ENCODE assay signal across 29 cellular contexts in the genomic region with DNA sequence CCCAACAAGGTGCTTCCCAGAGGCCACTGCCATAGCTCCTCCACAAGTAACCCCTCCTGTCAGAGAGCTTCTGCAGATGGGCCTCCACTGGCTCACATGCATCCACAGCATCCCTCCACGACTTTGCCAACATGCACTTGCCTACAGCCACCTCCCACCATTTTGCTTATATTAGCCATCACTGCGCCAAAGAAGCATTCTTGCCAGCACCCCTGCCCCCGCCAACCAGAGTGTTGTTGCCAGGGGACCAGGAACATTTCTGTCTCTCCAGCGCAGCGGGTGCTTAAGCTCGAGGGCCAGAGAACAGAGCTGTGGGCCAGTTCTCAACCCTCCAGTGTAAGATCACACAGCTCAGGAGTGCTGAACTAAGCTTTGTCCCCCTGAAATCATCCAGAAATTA.
"Had no signal": no experiment of that assay in that cellular context is flagged by ENCODE, and none has a peak within 500 bp of the region (broad histone marks: within the 10 kb centered on the region; RNA-seq: fewer than 3 reads in every experiment).

No MANE protein-coding gene starts in this region.

- H3K9me3 ChIP-seq: right lobe of liver, suprapubic skin, testis, tibial artery, transverse colon, upper lobe of right lung, uterus had no signal

- H3K4me1 ChIP-seq: parathyroid adenoma, psoas muscle, right lobe of liver, sigmoid colon, suprapubic skin, testis, tibial artery, transverse colon, upper lobe of right lung, uterus had no signal

- FAIRE-seq: small intestine had no signal

- H3K27me3 Mint-ChIP-seq: naive thymus-derived CD8-positive, alpha-beta T cell; natural killer cell treated with Interleukin-12 subunit alpha and Interleukin-12 subunit beta and Interleukin-15 and Interleukin-18, amount 100 ng/mL, for 72 hours; progenitor cell of endocrine pancreas; stimulated activated naive B cell treated with anti-CD40 and anti-IgM and Interleukin-4, amounts not matched to agents 10 μg/mL and 1 μg/mL and 100 μg/mL, for 72 hours; stimulated activated naive CD8-positive, alpha-beta T cell treated with anti-CD3 and anti-CD28 coated beads, Interleukin-15, amount 100 ng/mL, for 72 hours; type B pancreatic cell had no signal

- H3K9ac ChIP-seq: parathyroid adenoma had no signal

- ATAC-seq: naive thymus-derived CD8-positive, alpha-beta T cell; natural killer cell treated with Interleukin-12 subunit alpha and Interleukin-12 subunit beta and Interleukin-15 and Interleukin-18, amount 100 ng/mL, for 72 hours; psoas muscle; right cardiac atrium; stimulated activated effector memory CD8-positive, alpha-beta T cell treated with anti-CD3 and anti-CD28 coated beads, Interleukin-12 subunit alpha, Interleukin-12 subunit beta, amount 100 ng/mL, for 72 hours; stimulated activated naive B cell treated with anti-CD40 and anti-IgM and Interleukin-4, amounts not matched to agents 10 μg/mL and 1 μg/mL and 100 μg/mL, for 72 hours; stimulated activated naive CD8-positive, alpha-beta T cell treated with anti-CD3 and anti-CD28 coated beads, Interleukin-15, amount 100 ng/mL, for 72 hours; stimulated activated naive CD8-positive, alpha-beta T cell treated with anti-CD3 and anti-CD28 coated beads, Interleukin-15, Interleukin-2, amounts not matched to agents 100 U/mL and 50 U/mL, for 24 hours; upper lobe of right lung had no signal

- H3K79me2 ChIP-seq: parathyroid adenoma had no signal

- H3K36me3 ChIP-seq: ovary, right lobe of liver, sigmoid colon, suprapubic skin, tibial artery, transverse colon, upper lobe of right lung, uterus had no signal

- H3K4me3 ChIP-seq: ovary, psoas muscle, right lobe of liver, sigmoid colon, suprapubic skin, testis, tibial artery, transverse colon, upper lobe of right lung, uterus had no signal

- H3K4me3 Mint-ChIP-seq: naive thymus-derived CD8-positive, alpha-beta T cell; natural killer cell treated with Interleukin-12 subunit alpha and Interleukin-12 subunit beta and Interleukin-15 and Interleukin-18, amount 100 ng/mL, for 72 hours; nephron progenitor cell; neural crest cell; stimulated activated effector memory CD8-positive, alpha-beta T cell treated with anti-CD3 and anti-CD28 coated beads, Interleukin-12 subunit alpha, Interleukin-12 subunit beta, amount 100 ng/mL, for 72 hours; stimulated activated naive B cell treated with anti-CD40 and anti-IgM and Interleukin-4, amounts not matched to agents 10 μg/mL and 1 μg/mL and 100 μg/mL, for 72 hours; stimulated activated naive CD8-positive, alpha-beta T cell treated with anti-CD3 and anti-CD28 coated beads, Interleukin-15, amount 100 ng/mL, for 72 hours; type B pancreatic cell had no signal

- H3K4me1 Mint-ChIP-seq: naive thymus-derived CD8-positive, alpha-beta T cell; nephron progenitor cell; neural crest cell; stimulated activated effector memory CD8-positive, alpha-beta T cell treated with anti-CD3 and anti-CD28 coated beads, Interleukin-12 subunit alpha, Interleukin-12 subunit beta, amount 100 ng/mL, for 72 hours; stimulated activated naive B cell treated with anti-CD40 and anti-IgM and Interleukin-4, amounts not matched to agents 10 μg/mL and 1 μg/mL and 100 μg/mL, for 72 hours; stimulated activated naive CD8-positive, alpha-beta T cell treated with anti-CD3 and anti-CD28 coated beads, Interleukin-15, amount 100 ng/mL, for 72 hours had no signal

- DNase-seq: naive thymus-derived CD8-positive, alpha-beta T cell; nephron progenitor cell; occipital lobe; ovary; psoas muscle; right cardiac atrium; right lobe of liver; sigmoid colon; small intestine; stimulated activated CD4-positive, alpha-beta T cell treated with anti-CD3 and anti-CD28 coated beads, Interleukin-15, amount 100 ng/mL, for 24 hours; stimulated activated CD4-positive, alpha-beta T cell treated with anti-CD3 and anti-CD28 coated beads, Interleukin-2, amount 100 ng/mL, for 24 hours; stimulated activated CD4-positive, alpha-beta T cell treated with anti-CD3 and anti-CD28 coated beads, Interleukin-2, amount 100 ng/mL, for 48 hours; stimulated activated CD4-positive, alpha-beta T cell treated with anti-CD3 and anti-CD28 coated beads, Interleukin-4, amount 100 ng/mL, for 24 hours; stimulated activated naive B cell treated with anti-CD40 and anti-IgM and Interleukin-4, amounts not matched to agents 10 μg/mL and 1 μg/mL and 100 μg/mL, for 72 hours; stimulated activated naive CD8-positive, alpha-beta T cell treated with anti-CD3 and anti-CD28 coated beads, Interleukin-15, amount 100 ng/mL, for 72 hours; stimulated activated naive CD8-positive, alpha-beta T cell treated with anti-CD3 and anti-CD28 coated beads, Interleukin-15, Interleukin-2, amounts not matched to agents 100 U/mL and 50 U/mL, for 24 hours; substantia nigra; testis; tibial artery; transverse colon; upper lobe of right lung; uterus had no signal

- H3K27ac Mint-ChIP-seq: naive thymus-derived CD8-positive, alpha-beta T cell; natural killer cell treated with Interleukin-12 subunit alpha and Interleukin-12 subunit beta and Interleukin-15 and Interleukin-18, amount 100 ng/mL, for 72 hours; nephron progenitor cell; progenitor cell of endocrine pancreas; stimulated activated effector memory CD8-positive, alpha-beta T cell treated with anti-CD3 and anti-CD28 coated beads, Interleukin-12 subunit alpha, Interleukin-12 subunit beta, amount 100 ng/mL, for 72 hours; stimulated activated naive B cell treated with anti-CD40 and anti-IgM and Interleukin-4, amounts not matched to agents 10 μg/mL and 1 μg/mL and 100 μg/mL, for 72 hours; stimulated activated naive CD8-positive, alpha-beta T cell treated with anti-CD3 and anti-CD28 coated beads, Interleukin-15, amount 100 ng/mL, for 72 hours; type B pancreatic cell had no signal

- H3K36me3 Mint-ChIP-seq: naive thymus-derived CD8-positive, alpha-beta T cell; stimulated activated effector memory CD8-positive, alpha-beta T cell treated with anti-CD3 and anti-CD28 coated beads, Interleukin-12 subunit alpha, Interleukin-12 subunit beta, amount 100 ng/mL, for 72 hours; stimulated activated naive B cell treated with anti-CD40 and anti-IgM and Interleukin-4, amounts not matched to agents 10 μg/mL and 1 μg/mL and 100 μg/mL, for 72 hours; type B pancreatic cell had no signal

- H3K27me3 ChIP-seq: ovary, right lobe of liver, sigmoid colon, suprapubic skin, testis, tibial artery, transverse colon, upper lobe of right lung, uterus had no signal

- H3K27ac ChIP-seq: ovary, parathyroid adenoma, psoas muscle, right lobe of liver, sigmoid colon, suprapubic skin, testis, tibial artery, transverse colon, upper lobe of right lung, uterus had no signal

- H2AFZ ChIP-seq: parathyroid adenoma had no signal
